Comparison of ENCODE assay signal across 17 cellular contexts in genomic region chr5:27523629-27524028, GRCh38.
"Had no signal": no experiment of that assay in that cellular context is flagged by ENCODE, and none has a peak within 500 bp of the region (broad histone marks: within the 10 kb centered on the region; RNA-seq: fewer than 3 reads in every experiment).

No MANE protein-coding gene starts in this region.

- DNase-seq: activated CD4-positive, alpha-beta T cell treated with anti-CD3 and anti-CD28 coated beads, Interleukin-2, amount 50 U/mL, for 48 hours; activated effector memory CD4-positive, alpha-beta T cell treated with anti-CD3 and anti-CD28 coated beads, Interleukin-2, amount 50 U/mL, for 16 hours; activated T-cell treated with anti-CD3 and anti-CD28 coated beads, Interleukin-2, amount 50 U/mL, for 24 hours; amniotic stem cell; caudate nucleus; occipital lobe; small intestine; stimulated activated CD4-positive, alpha-beta T cell treated with anti-CD3 and anti-CD28 coated beads, Interleukin-4, amount 100 ng/mL, for 4 hours; stimulated activated CD8-positive, alpha-beta memory T cell treated with anti-CD3 and anti-CD28 coated beads, Interleukin-4, amount 100 ng/mL, for 48 hours; stimulated activated naive CD8-positive, alpha-beta T cell treated with anti-CD3 and anti-CD28 coated beads, Interleukin-15, Interleukin-2, amounts not matched to agents 100 U/mL and 50 U/mL, for 24 hours; T-helper 9 cell; trophoblast cell had no signal

- H3K4me1 ChIP-seq: prostate gland had no signal

- H3K36me3 Mint-ChIP-seq: activated naive CD8-positive, alpha-beta T cell had no signal

- ATAC-seq: esophagus mucosa; right cardiac atrium; stimulated activated naive CD8-positive, alpha-beta T cell treated with anti-CD3 and anti-CD28 coated beads, Interleukin-15, Interleukin-2, amounts not matched to agents 100 U/mL and 50 U/mL, for 24 hours had no signal

- H3K27ac ChIP-seq: prostate gland had no signal

- H3K4me3 Mint-ChIP-seq: activated naive CD8-positive, alpha-beta T cell; activated T-cell treated with anti-CD3 and anti-CD28 coated beads, Interleukin-2, amount 50 U/mL, for 24 hours; nephron had no signal

- H3K36me3 ChIP-seq: prostate gland had no signal

- H3K27ac Mint-ChIP-seq: activated naive CD8-positive, alpha-beta T cell; activated T-cell treated with anti-CD3 and anti-CD28 coated beads, Interleukin-2, amount 50 U/mL, for 24 hours had no signal

- H3K9me3 ChIP-seq: prostate gland had no signal

- H3K4me3 ChIP-seq: prostate gland had no signal

- H3K27me3 Mint-ChIP-seq: activated naive CD8-positive, alpha-beta T cell; activated T-cell treated with anti-CD3 and anti-CD28 coated beads, Interleukin-2, amount 50 U/mL, for 24 hours had no signal
